In genomic region chr4:101931619-101932018, GRCh38 we compare ENCODE assay signal across 18 cellular contexts.
"Had no signal": no experiment of that assay in that cellular context is flagged by ENCODE, and none has a peak within 500 bp of the region (broad histone marks: within the 10 kb centered on the region; RNA-seq: fewer than 3 reads in every experiment).

No MANE protein-coding gene starts in this region.

- H3K27ac Mint-ChIP-seq: dendritic cell treated with granulocyte-macrophage colony-stimulating factor and Interleukin-4, amounts not matched to agents 40 ng/mL and 50 ng/mL, for 4 days; effector memory CD8-positive, alpha-beta T cell; natural killer cell had no signal

- H3K27me3 Mint-ChIP-seq: dendritic cell treated with granulocyte-macrophage colony-stimulating factor and Interleukin-4, amounts not matched to agents 40 ng/mL and 50 ng/mL, for 4 days had no signal

- DNase-seq: effector memory CD8-positive, alpha-beta T cell; gastrocnemius medialis; heart right ventricle; hypothalamus; kidney glomerular epithelial cell; mammary epithelial cell; mucosa of descending colon; natural killer cell; posterior cingulate gyrus; stimulated activated CD4-positive, alpha-beta T cell treated with anti-CD3 and anti-CD28 coated beads, Interleukin-2, amount 100 ng/mL, for 24 hours; stimulated activated CD4-positive, alpha-beta T cell treated with anti-CD3 and anti-CD28 coated beads, Interleukin-4, amount 100 ng/mL, for 4 hours; stimulated activated naive CD4-positive, alpha-beta T cell treated with Interleukin-2 at 50 U/mL for 16 hours; tibial artery; upper lobe of left lung had no signal

- H3K4me3 Mint-ChIP-seq: dendritic cell treated with granulocyte-macrophage colony-stimulating factor and Interleukin-4, amounts not matched to agents 40 ng/mL and 50 ng/mL, for 4 days; effector memory CD8-positive, alpha-beta T cell; natural killer cell; neural crest cell had no signal

- H3K4me1 Mint-ChIP-seq: natural killer cell had no signal

- H3K36me3 Mint-ChIP-seq: natural killer cell had no signal

- ATAC-seq: effector memory CD8-positive, alpha-beta T cell; gastrocnemius medialis; heart right ventricle; left lobe of liver; mucosa of descending colon; natural killer cell; sciatic nerve had no signal
